12 cellular contexts compared by ENCODE assay signal in the genomic region with DNA sequence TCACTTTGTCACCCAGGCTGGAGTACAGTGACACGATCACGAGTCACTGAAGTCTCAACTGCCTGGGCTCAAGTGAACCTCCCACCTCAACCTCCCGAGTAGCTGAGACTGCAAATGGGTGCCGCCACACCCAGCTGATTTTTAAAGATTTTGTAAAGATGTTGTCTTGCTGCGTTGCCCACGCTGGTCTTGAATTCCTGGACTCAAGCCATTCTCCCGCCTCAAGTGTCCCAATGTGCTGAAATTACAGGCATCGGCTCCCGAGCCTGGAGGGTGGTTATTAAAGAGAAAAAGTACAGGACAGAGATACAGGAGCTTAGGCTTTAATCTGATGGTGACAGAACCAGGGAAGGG. TPM values are rescaled to one million over a fixed set of nuclear protein-coding genes. Genes with fewer than 3 reads are reported as not detected.
DNase-seq lines count a peak whose midpoint lies in the region; ATAC-seq and TF ChIP-seq lines count a peak whose summit lies in the region.
"Had no signal": no experiment of that assay in that cellular context is flagged by ENCODE, and none has a peak within 500 bp of the region (broad histone marks: within the 10 kb centered on the region; RNA-seq: fewer than 3 reads in every experiment).

No MANE protein-coding gene starts in this region.

- H3K36me3 Mint-ChIP-seq in T-helper 1 cell treated with Interleukin-12 subunit alpha and Interleukin-12 subunit beta and Interleukin-4 antibody, amounts not matched to agents 30 μg/mL and 1 μg/mL, for 36 hours (ENCODE audit: low read depth), result peaks cover 6% of the 10 kb centered on the region

- H3K27ac Mint-ChIP-seq in T-helper 1 cell treated with Interleukin-12 subunit alpha and Interleukin-12 subunit beta and Interleukin-4 antibody, amounts not matched to agents 30 μg/mL and 1 μg/mL, for 36 hours, result no peak overlapping the region

- TF ChIP-seq CTCF in VCaP (conservative IDR thresholded peaks at IDR 0.05) (no peak), sigmoid colon (IDR thresholded peaks at IDR 0.05) (no peak)

- intact Hi-C loops in sigmoid colon (cut with DNase I), result loop anchor here (1.0 to 10.0 kb wide), 5 partner anchors 15 to 191 kb away; partner anchors contain the start of gene KCTD7

- DNase-seq in T-helper 1 cell (no peak), fibroblast of peridontal ligament (ENCODE audit: extremely low read depth) (peak; percentile 17), sigmoid colon (peak; percentile 56), H7 (no peak)
- DNase-seq: cerebellar nuclear complex, kidney glomerular epithelial cell, NCI-H524, small intestine had no signal

- WGBS in sigmoid colon, 2 donors, result 90 to 93% methylated on average over 9 of the region's 9 CpGs

- ATAC-seq in HG02588 (IDR thresholded peaks at IDR 0.05; ENCODE audit: unreplicated experiment) (no peak), HG02938 (IDR thresholded peaks at IDR 0.05; ENCODE audit: unreplicated experiment) (no peak)

- H3K27me3 Mint-ChIP-seq in T-helper 1 cell treated with Interleukin-12 subunit alpha and Interleukin-12 subunit beta and Interleukin-4 antibody, amounts not matched to agents 30 μg/mL and 1 μg/mL, for 36 hours (ENCODE audit: low read depth), result no peaks in the 10 kb centered on the region

- H3K9me3 Mint-ChIP-seq in T-helper 1 cell treated with Interleukin-12 subunit alpha and Interleukin-12 subunit beta and Interleukin-4 antibody, amounts not matched to agents 30 μg/mL and 1 μg/mL, for 36 hours, result peaks cover 11% of the 10 kb centered on the region

- H3K27ac ChIP-seq in VCaP, result peak overlapping the region; percentile 80; the same call in 1 of the 2 replicates
- peak overlapping the region in 1 of 4 donors; percentile 98 for H3K27ac ChIP-seq in sigmoid colon

- peaks cover 0 to 25% (median 17%) of the 10 kb centered on the region in 4 donors for H3K4me1 ChIP-seq in sigmoid colon

- TF ChIP-seq POLR2A in sigmoid colon (IDR thresholded peaks at IDR 0.05), result no peak

- no peaks in the 10 kb centered on the region for H3K36me3 ChIP-seq in sigmoid colon
- no peaks in the 10 kb centered on the region for H3K36me3 ChIP-seq in H7 (replicated peaks; ENCODE audit: control insufficient read depth, insufficient read depth, low read length)

- H3K4me3 Mint-ChIP-seq in T-helper 1 cell treated with Interleukin-12 subunit alpha and Interleukin-12 subunit beta and Interleukin-4 antibody, amounts not matched to agents 30 μg/mL and 1 μg/mL, for 36 hours, result peak overlapping the region; percentile 11

- H3K4me3 ChIP-seq in sigmoid colon, result no peak overlapping the region
- H3K4me3 ChIP-seq in H7 (ENCODE audit: insufficient read depth, low read depth, low read length), result no peak overlapping the region

- no peaks in the 10 kb centered on the region for H3K9me3 ChIP-seq in sigmoid colon

- H3K27me3 ChIP-seq in sigmoid colon (no peaks in the 10 kb centered on the region), H7 (ENCODE audit: control insufficient read depth, insufficient read depth, low read length) (peaks cover 3% of the 10 kb centered on the region)

- TF ChIP-seq EP300 in sigmoid colon (IDR thresholded peaks at IDR 0.05), result no peak

- H3K4me1 Mint-ChIP-seq in T-helper 1 cell treated with Interleukin-12 subunit alpha and Interleukin-12 subunit beta and Interleukin-4 antibody, amounts not matched to agents 30 μg/mL and 1 μg/mL, for 36 hours (ENCODE audit: low read depth), result peaks cover 20% of the 10 kb centered on the region

RNA-seq across cellular contexts. Expression of gene KCTD7, which starts 55.1 kb away (rescaled TPM):
- total RNA-seq in sigmoid colon, result 10 to 100 TPM; 15.3 to 23.3 (median 19.6) TPM
- 1 to 10 TPM; 3.2 to 7.3 (median 3.6) TPM for polyA plus RNA-seq in sigmoid colon
- 11.6 and 20.5 TPM in 2 replicates for total RNA-seq in H7 (2014; rRNA removed; shearing (Covaris generic))

RNA-seq across cellular contexts. Expression of gene RABGEF1, which starts 56.8 kb away (rescaled TPM):
- total RNA-seq in sigmoid colon, result 10 to 100 TPM; 36.4 to 47.2 (median 41.3) TPM
- 10 to 100 TPM; 10.2 to 15.7 (median 13.2) TPM for polyA plus RNA-seq in sigmoid colon
- 16.6 and 21.7 TPM in 2 replicates for total RNA-seq in H7 (2014; rRNA removed; shearing (Covaris generic))

Comparison
In these comparisons a context has a peak if more than half of its experiments do, and no peak if none do; other contexts are left out.
1. DNase-seq: peak in fibroblast of peridontal ligament (single experiment) and sigmoid colon (single experiment); none in T-helper 1 cell (0 of 5) and H7 (single experiment).